13 cellular contexts compared by ENCODE assay signal in genomic region chr5:72377920-72378635, GRCh38. TPM values are rescaled to one million over a fixed set of nuclear protein-coding genes. Genes with fewer than 3 reads are reported as not detected.
A peak's percentile ranks its signal among the peaks of the same experiment; 100 is the strongest.
DNase-seq lines count a peak whose midpoint lies in the region; ATAC-seq and TF ChIP-seq lines count a peak whose summit lies in the region.
"Had no signal": no experiment of that assay in that cellular context is flagged by ENCODE, and none has a peak within 500 bp of the region (broad histone marks: within the 10 kb centered on the region; RNA-seq: fewer than 3 reads in every experiment).

No MANE protein-coding gene starts in this region.

- no peak for TF ChIP-seq CTCF in suprapubic skin (IDR thresholded peaks at IDR 0.05)
- TF ChIP-seq CTCF in mesothelial cell of epicardium (IDR thresholded peaks at IDR 0.05; ENCODE audit: unreplicated experiment), result no peak

- H3K36me3 ChIP-seq in suprapubic skin, result no peaks in the 10 kb centered on the region
- H3K36me3 ChIP-seq: thyroid gland had no signal

- peak overlapping the region; percentile 39 for H3K27ac ChIP-seq in suprapubic skin

- TF ChIP-seq EP300 in Ishikawa (IDR thresholded peaks at IDR 0.05; ENCODE audit: borderline replicate concordance) (no peak), suprapubic skin (IDR thresholded peaks at IDR 0.05) (no peak)

- no peak overlapping the region for H3K4me3 Mint-ChIP-seq in mesothelial cell of epicardium
- H3K4me3 Mint-ChIP-seq: naive B cell had no signal

- 36% methylated on average over 4 of the region's 4 CpGs for WGBS in suprapubic skin

- no peaks in the 10 kb centered on the region for H3K27me3 Mint-ChIP-seq in mesothelial cell of epicardium (ENCODE audit: low read depth)

- peak; percentile 82 for DNase-seq in amniotic epithelial cell (ENCODE audit: low read depth)
- peak; percentile 57 for DNase-seq in Right ventricle myocardium superior
- peak in 1 of 2 donors; percentile 75 for DNase-seq in suprapubic skin (ENCODE audit: low spot score in 2 of 2)
- DNase-seq in stimulated activated CD8-positive, alpha-beta memory T cell treated with anti-CD3 and anti-CD28 coated beads, Interleukin-4, amount 100 ng/mL, for 48 hours, result no peak
- no peak for DNase-seq in mesothelial cell of epicardium (ENCODE audit: low spot score in 2 of 2, unreplicated experiment in 2 of 2)
- no peak for DNase-seq in mucosa of gallbladder (ENCODE audit: low spot score)
- DNase-seq: naive B cell, NCI-H774 had no signal

- no peak overlapping the region for H3K4me3 ChIP-seq in suprapubic skin
- H3K4me3 ChIP-seq: skin epidermis, thyroid gland had no signal

- no peaks in the 10 kb centered on the region for H3K9me3 ChIP-seq in suprapubic skin
- H3K9me3 ChIP-seq: thyroid gland had no signal

- peaks cover 35% of the 10 kb centered on the region for H3K4me1 ChIP-seq in suprapubic skin

- intact Hi-C loops in Right ventricle myocardium superior (cut with DNase I), result loop anchor here (5.0 kb wide), 1 partner anchor 139 kb away; no protein-coding TSS in a partner anchor

- no peak for TF ChIP-seq POLR2A in suprapubic skin (IDR thresholded peaks at IDR 0.05)

- peak; percentile 88 for ATAC-seq in Right ventricle myocardium superior (ENCODE audit: poor library complexity)
- no peak for ATAC-seq in GM18873 (IDR thresholded peaks at IDR 0.05; ENCODE audit: low FRiP score, unreplicated experiment)
- ATAC-seq: activated CD4-positive, CD25-positive, alpha-beta regulatory T cell treated with anti-CD3 and anti-CD28 coated beads, Interleukin-2, amount 50 U/mL, for 24 hours had no signal

- no peak overlapping the region for H3K27ac Mint-ChIP-seq in mesothelial cell of epicardium
- H3K27ac Mint-ChIP-seq: naive B cell had no signal

- no peaks in the 10 kb centered on the region for H3K27me3 ChIP-seq in suprapubic skin
- H3K27me3 ChIP-seq: thyroid gland had no signal

- peaks cover 27% of the 10 kb centered on the region for H3K4me1 Mint-ChIP-seq in mesothelial cell of epicardium

- no peaks in the 10 kb centered on the region for H3K36me3 Mint-ChIP-seq in mesothelial cell of epicardium

- no peaks in the 10 kb centered on the region for H3K9me3 Mint-ChIP-seq in mesothelial cell of epicardium
- H3K9me3 Mint-ChIP-seq: naive B cell had no signal

- no peak for TF ChIP-seq RAD21 in Ishikawa (IDR thresholded peaks at IDR 0.05; ENCODE audit: low read depth)

TF ChIP-seq in Ishikawa, 13 proteins besides CTCF, POLR2A, EP300 and RAD21:
- TF ChIP-seq EGR1 (IDR thresholded peaks at IDR 0.05) (no peak), CEBPB (IDR thresholded peaks at IDR 0.05) (peak; percentile 56)

RNA-seq across cellular contexts. Expression of gene PTCD2, which starts 57.9 kb away (rescaled TPM):
- total RNA-seq in Right ventricle myocardium superior (18.6 TPM), suprapubic skin (10 to 100 TPM in 1 of 4 donors, 1 to 10 TPM in 3; 8.5 to 13.2 (median 9.4) TPM), mesothelial cell of epicardium (12.2 to 14.5 TPM (median 13.6 TPM) in 3 replicates), mucosa of gallbladder (7.7 TPM)

RNA-seq across cellular contexts. Expression of gene MRPS27, which starts 58.0 kb away (rescaled TPM):
- 69.3 TPM for total RNA-seq in Right ventricle myocardium superior
- 10 to 100 TPM; 48.7 to 63.7 (median 51.9) TPM for total RNA-seq in suprapubic skin
- total RNA-seq in mesothelial cell of epicardium, result 53.4 to 58.1 TPM (median 56.0 TPM) in 3 replicates
- 35.3 TPM for total RNA-seq in mucosa of gallbladder

Comparison
In these comparisons a context has a peak if more than half of its experiments do, and no peak if none do; other contexts are left out.
1. DNase-seq: peak in amniotic epithelial cell (single experiment) and Right ventricle myocardium superior (single experiment); none in stimulated activated CD8-positive, alpha-beta memory T cell treated with anti-CD3 and anti-CD28 coated beads, Interleukin-4, amount 100 ng/mL, for 48 hours (single experiment), mesothelial cell of epicardium (0 of 2) and mucosa of gallbladder (single experiment).